1 cellular context compared by ENCODE assay signal in the genomic region with DNA sequence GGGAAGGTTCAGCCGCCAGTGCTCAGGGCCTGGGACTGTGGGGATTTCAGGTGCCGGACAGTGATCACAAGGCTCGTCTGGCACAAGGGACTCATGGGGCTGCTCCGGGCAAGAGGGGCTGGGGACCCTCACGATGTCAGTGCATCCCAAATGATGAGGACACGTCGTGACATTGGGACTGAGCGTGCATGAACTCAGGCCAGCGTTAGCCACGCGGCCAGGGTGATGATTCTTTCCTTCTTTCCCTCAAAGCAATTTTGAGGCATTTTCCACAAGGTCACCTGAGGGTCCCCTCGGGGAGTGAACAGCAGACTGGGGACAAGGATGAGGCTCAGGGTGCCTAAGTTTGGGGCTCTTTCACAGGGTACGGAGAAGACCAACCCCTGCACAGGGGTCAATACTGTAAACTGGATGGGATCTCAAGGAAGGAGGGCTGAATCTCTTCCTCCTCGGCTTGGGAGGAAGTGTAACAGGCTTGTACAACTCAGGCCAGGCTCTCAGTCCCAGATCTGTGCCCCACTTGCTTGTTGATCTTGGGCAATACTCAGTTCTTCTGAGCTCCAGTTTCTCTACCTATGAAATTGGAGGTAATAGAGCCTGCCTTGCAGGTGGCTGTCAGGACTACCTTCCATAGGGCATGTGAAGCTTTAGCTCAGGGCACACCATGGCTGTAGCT.
TF ChIP-seq lines count a peak whose summit lies in the region.

No MANE protein-coding gene starts in this region.

TF ChIP-seq in HepG2, 621 proteins besides CTCF, POLR2A, EP300 and RAD21:
- TF ChIP-seq ZNF720 (CRISPR knock-in tag; IDR thresholded peaks at IDR 0.05) (no peak), MEF2D (CRISPR knock-in tag; IDR thresholded peaks at IDR 0.05) (no peak), ZC3H13 (CRISPR knock-in tag; IDR thresholded peaks at IDR 0.05) (no peak), FOXP1 (IDR thresholded peaks at IDR 0.05) (no peak), FOXP1 (CRISPR knock-in tag; IDR thresholded peaks at IDR 0.05) (no peak), ZNF180 (CRISPR knock-in tag; IDR thresholded peaks at IDR 0.05; ENCODE audit: borderline replicate concordance, low read depth) (no peak), ZNF343 (CRISPR knock-in tag; IDR thresholded peaks at IDR 0.05) (no peak), ZNF446 (CRISPR knock-in tag; IDR thresholded peaks at IDR 0.05) (no peak)
- TF ChIP-seq, protein P1, sequence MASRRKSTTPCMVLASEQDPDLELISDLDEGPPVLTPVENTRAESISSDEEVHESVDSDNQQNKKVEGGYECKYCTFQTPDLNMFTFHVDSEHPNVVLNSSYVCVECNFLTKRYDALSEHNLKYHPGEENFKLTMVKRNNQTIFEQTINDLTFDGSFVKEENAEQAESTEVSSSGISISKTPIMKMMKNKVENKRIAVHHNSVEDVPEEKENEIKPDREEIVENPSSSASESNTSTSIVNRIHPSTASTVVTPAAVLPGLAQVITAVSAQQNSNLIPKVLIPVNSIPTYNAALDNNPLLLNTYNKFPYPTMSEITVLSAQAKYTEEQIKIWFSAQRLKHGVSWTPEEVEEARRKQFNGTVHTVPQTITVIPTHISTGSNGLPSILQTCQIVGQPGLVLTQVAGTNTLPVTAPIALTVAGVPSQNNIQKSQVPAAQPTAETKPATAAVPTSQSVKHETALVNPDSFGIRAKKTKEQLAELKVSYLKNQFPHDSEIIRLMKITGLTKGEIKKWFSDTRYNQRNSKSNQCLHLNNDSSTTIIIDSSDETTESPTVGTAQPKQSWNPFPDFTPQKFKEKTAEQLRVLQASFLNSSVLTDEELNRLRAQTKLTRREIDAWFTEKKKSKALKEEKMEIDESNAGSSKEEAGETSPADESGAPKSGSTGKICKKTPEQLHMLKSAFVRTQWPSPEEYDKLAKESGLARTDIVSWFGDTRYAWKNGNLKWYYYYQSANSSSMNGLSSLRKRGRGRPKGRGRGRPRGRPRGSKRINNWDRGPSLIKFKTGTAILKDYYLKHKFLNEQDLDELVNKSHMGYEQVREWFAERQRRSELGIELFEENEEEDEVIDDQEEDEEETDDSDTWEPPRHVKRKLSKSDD (CRISPR knock-in tag; IDR thresholded peaks at IDR 0.05; ENCODE audit: low read depth) = no peak
